In genomic region chrX:65196758-65197371, GRCh38 we compare ENCODE assay signal across 9 cellular contexts.
DNase-seq lines count a peak whose midpoint lies in the region; ATAC-seq and TF ChIP-seq lines count a peak whose summit lies in the region.
"Had no signal": no experiment of that assay in that cellular context is flagged by ENCODE, and none has a peak within 500 bp of the region (broad histone marks: within the 10 kb centered on the region; RNA-seq: fewer than 3 reads in every experiment).

No MANE protein-coding gene starts in this region.

- intact Hi-C loops in Calu3 (cut with micrococcal nuclease; ENCODE audit: unreplicated experiment) (no loop called here), ascending aorta (cut with DNase I) (no loop called here)

- H3K9me3 ChIP-seq in mucosa of rectum (ENCODE audit: control insufficient read depth in 2 of 2, low read length in 2 of 2) (no peaks in the 10 kb centered on the region), ascending aorta (peaks cover 0 to 55% of the 10 kb centered on the region in 2 donors)

- BruUV-seq in Calu3 (replicated peaks; lab: Mats Ljungman, UMichigan), result no TSS peak

- H3K27ac ChIP-seq in mucosa of rectum (ENCODE audit: low read depth in 2 of 2, low read length in 2 of 2) (peak overlapping the region; percentile 75 to 77), ascending aorta (no peak overlapping the region)

- H3K4me3 ChIP-seq in mucosa of rectum (ENCODE audit: low read length in 2 of 2), result peak overlapping the region; percentile 36 to 71
- H3K4me3 ChIP-seq in ascending aorta, result no peak overlapping the region

- H3K36me3 ChIP-seq in mucosa of rectum (ENCODE audit: control insufficient read depth in 2 of 2, insufficient read depth in 2 of 2, low read length in 2 of 2), result no peaks in the 10 kb centered on the region
- H3K36me3 ChIP-seq in ascending aorta, result no peaks in the 10 kb centered on the region

- H3K27me3 ChIP-seq in mucosa of rectum (ENCODE audit: control insufficient read depth in 2 of 2, insufficient read depth in 2 of 2, low read length in 2 of 2), result no peaks in the 10 kb centered on the region
- no peaks in the 10 kb centered on the region for H3K27me3 ChIP-seq in ascending aorta

- DNase-seq in Calu3, result peak; percentile 37
- DNase-seq in HT-29 (ENCODE audit: low spot score), result peak; percentile 73
- peak; percentile 29 for DNase-seq in cerebellar cortex (ENCODE audit: low spot score)
- DNase-seq in ascending aorta (ENCODE audit: low spot score in 2 of 2), result no peak
- no peak for DNase-seq in NCI-H2227 treated with DMSO at 0.1 percent for 48 hours (lab: John Stamatoyannopoulos, UW)
- DNase-seq: NCI-H2107 had no signal

- no peak for ATAC-seq in GM18870 (IDR thresholded peaks at IDR 0.05; ENCODE audit: unreplicated experiment)
- no peak for ATAC-seq in GM18519 (IDR thresholded peaks at IDR 0.05; ENCODE audit: low FRiP score, unreplicated experiment)

- H3K9ac ChIP-seq in mucosa of rectum (ENCODE audit: low read depth in 1 of 2, low read length in 2 of 2), result peak overlapping the region in 1 of 2 donors; percentile 14

- H3K4me3 Mint-ChIP-seq in Calu3 (ENCODE audit: low read depth, unreplicated experiment), result no peak overlapping the region

- CTCF ChIA-PET in Calu3 (lab: Charles Lee), result no interaction called here

- H3K4me1 ChIP-seq in mucosa of rectum (ENCODE audit: control insufficient read depth in 2 of 2, insufficient read depth in 2 of 2, low read length in 2 of 2), result peaks cover 8 to 15% of the 10 kb centered on the region in 2 donors
- H3K4me1 ChIP-seq in ascending aorta, result no peaks in the 10 kb centered on the region

- H3K36me3 Mint-ChIP-seq in Calu3 (ENCODE audit: insufficient read depth, unreplicated experiment), result no peaks in the 10 kb centered on the region

- TF ChIP-seq CTCF in Calu3 (IDR thresholded peaks at IDR 0.05; ENCODE audit: unreplicated experiment), result no peak
- TF ChIP-seq CTCF in ascending aorta (IDR thresholded peaks at IDR 0.05), result no peak

- no peaks in the 10 kb centered on the region for H3K27me3 Mint-ChIP-seq in Calu3 (ENCODE audit: unreplicated experiment)

- peaks cover 11% of the 10 kb centered on the region for H3K9me3 Mint-ChIP-seq in Calu3 (ENCODE audit: low read depth, unreplicated experiment)

- no peaks in the 10 kb centered on the region for H3K4me1 Mint-ChIP-seq in Calu3 (ENCODE audit: low read depth, unreplicated experiment)

- no peak overlapping the region for H3K27ac Mint-ChIP-seq in Calu3 (ENCODE audit: unreplicated experiment)

Comparison
In these comparisons a context has a peak if more than half of its experiments do, and no peak if none do; other contexts are left out.
1. DNase-seq: peak in Calu3 (single experiment), HT-29 (single experiment) and cerebellar cortex (single experiment); none in ascending aorta (0 of 2) and NCI-H2227 treated with DMSO at 0.1 percent for 48 hours (single experiment).
2. H3K27ac ChIP-seq: peak in mucosa of rectum (2 of 2); none in ascending aorta (0 of 2).
3. H3K4me3 ChIP-seq: peak in mucosa of rectum (2 of 2); none in ascending aorta (0 of 2).